17 cellular contexts compared by ENCODE assay signal in the genomic region with DNA sequence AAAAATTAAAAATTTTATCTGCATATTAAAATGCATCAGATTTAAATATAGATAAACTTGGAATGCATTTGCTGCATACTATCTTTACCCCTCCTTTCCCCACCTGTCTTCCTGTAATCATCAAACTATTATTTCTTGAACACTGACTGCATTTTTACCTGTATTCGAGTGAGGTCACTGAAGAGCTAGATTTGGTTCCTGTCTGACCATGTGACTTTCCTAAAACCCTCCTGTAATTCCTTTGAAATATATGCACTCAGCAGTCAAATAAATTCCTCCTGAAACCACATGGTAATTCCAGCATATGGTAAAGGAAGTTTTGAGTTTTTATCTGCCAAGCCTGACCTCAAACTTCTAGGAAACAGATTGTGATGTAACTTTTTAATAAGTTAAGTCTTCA.
DNase-seq lines count a peak whose midpoint lies in the region; ATAC-seq and TF ChIP-seq lines count a peak whose summit lies in the region.
"Had no signal": no experiment of that assay in that cellular context is flagged by ENCODE, and none has a peak within 500 bp of the region (broad histone marks: within the 10 kb centered on the region; RNA-seq: fewer than 3 reads in every experiment).

No MANE protein-coding gene starts in this region.

- H3K4me3 ChIP-seq in mammary epithelial cell (replicated peaks in 1 of 3; ENCODE audit: insufficient read depth in 1 of 3, low read depth in 2 of 3, low read length in 3 of 3) (no peak overlapping the region), body of pancreas (no peak overlapping the region)
- H3K4me3 ChIP-seq: BLaER1 had no signal

- H3K36me3 Mint-ChIP-seq in MCF 10A (ENCODE audit: insufficient read depth, unreplicated experiment) (no peaks in the 10 kb centered on the region), WTC11 (peaks cover 4% of the 10 kb centered on the region; the same call in 1 of the 2 replicates)
- H3K36me3 Mint-ChIP-seq: CD4-positive, CD25-positive, alpha-beta regulatory T cell had no signal

- no peak overlapping the region for H2AFZ ChIP-seq in mammary epithelial cell (ENCODE audit: low read depth, low read length)

- no peaks in the 10 kb centered on the region for H3K27me3 ChIP-seq in mammary epithelial cell (ENCODE audit: insufficient read depth, low read length)
- no peaks in the 10 kb centered on the region for H3K27me3 ChIP-seq in body of pancreas
- H3K27me3 ChIP-seq: BLaER1 had no signal

- BruUV-seq in MCF 10A (replicated peaks; lab: Mats Ljungman, UMichigan) (no TSS peak), mammary epithelial cell (replicated peaks; lab: Mats Ljungman, UMichigan) (no TSS peak)

- TF ChIP-seq CTCF in MCF 10A (IDR thresholded peaks at IDR 0.05; ENCODE audit: unreplicated experiment) (no peak), mammary epithelial cell (conservative IDR thresholded peaks at IDR 0.05 in 1 of 2, IDR thresholded peaks at IDR 0.05 in 1 of 2; ENCODE audit: extremely low read depth in 1 of 2, insufficient read depth in 1 of 2, low read depth in 1 of 2, low read length in 2 of 2) (no peak), WTC11 (IDR thresholded peaks at IDR 0.05) (no peak), GM13977 (IDR thresholded peaks at IDR 0.05; ENCODE audit: extremely low read depth, insufficient read depth, missing control alignments) (no peak), body of pancreas (IDR thresholded peaks at IDR 0.05) (no peak)

- in situ Hi-C loops in mammary epithelial cell (cut with MboI; ENCODE audit: low sequenced_read_pairs in 2 of 2), result no loop called here
- in situ Hi-C loops in GM13977 (cut with MboI; ENCODE audit: low pct_unique_long_range_greater_than_20kb, low sequenced_read_pairs, unreplicated experiment), result no loop called here

- H3K9ac ChIP-seq in mammary epithelial cell (ENCODE audit: insufficient read depth, low read length), result no peak overlapping the region
- H3K9ac ChIP-seq: BLaER1 had no signal

- H3K27ac Mint-ChIP-seq in MCF 10A (ENCODE audit: low read depth, unreplicated experiment), result no peak overlapping the region
- H3K27ac Mint-ChIP-seq in WTC11, result no peak overlapping the region
- H3K27ac Mint-ChIP-seq: CD4-positive, CD25-positive, alpha-beta regulatory T cell had no signal

- DNase-seq in MCF 10A (ENCODE audit: unreplicated experiment), result peak; percentile 3
- DNase-seq in mammary epithelial cell, result no peak
- DNase-seq in MV-4-11 (lab: John Stamatoyannopoulos, UW), result peak; percentile 14
- no peak for DNase-seq in WTC11 (ENCODE audit: low spot score)
- no peak for DNase-seq in GM13977 (ENCODE audit: low spot score)
- DNase-seq in OCI-M2 (lab: John Stamatoyannopoulos, UW; ENCODE audit: unreplicated experiment), result no peak
- DNase-seq in body of pancreas, result no peak
- DNase-seq: AML-193; CD4-positive, CD25-positive, alpha-beta regulatory T cell; DMS53; GF-D8; H7; IMR-90 had no signal

- intact Hi-C loops in MCF 10A (cut with micrococcal nuclease), result no loop called here
- intact Hi-C loops in mammary epithelial cell (cut with micrococcal nuclease), result no loop called here
- intact Hi-C loops in body of pancreas (cut with DNase I), result no loop called here

- no peaks in the 10 kb centered on the region for H4K20me1 ChIP-seq in mammary epithelial cell (ENCODE audit: insufficient read depth, low read length)
- H4K20me1 ChIP-seq: BLaER1 had no signal

- ATAC-seq in WTC11 (no peak), GM21717 (IDR thresholded peaks at IDR 0.05; ENCODE audit: unreplicated experiment) (no peak), body of pancreas (no peak)

- H3K4me1 ChIP-seq in mammary epithelial cell (ENCODE audit: insufficient read depth, low read length) (no peaks in the 10 kb centered on the region), body of pancreas (no peaks in the 10 kb centered on the region)

- dilution Hi-C loops in mammary epithelial cell (cut with HindIII; ENCODE audit: low sequenced_read_pairs), result no loop called here

- peaks cover 27% of the 10 kb centered on the region for H3K9me3 Mint-ChIP-seq in MCF 10A (ENCODE audit: unreplicated experiment)
- peaks cover 14% of the 10 kb centered on the region for H3K9me3 Mint-ChIP-seq in WTC11

- H3K4me2 ChIP-seq in mammary epithelial cell (ENCODE audit: insufficient read depth, low read depth, low read length), result no peak overlapping the region
- H3K4me2 ChIP-seq: BLaER1 had no signal

- H3K4me1 Mint-ChIP-seq in MCF 10A (ENCODE audit: insufficient read depth, unreplicated experiment), result no peaks in the 10 kb centered on the region
- H3K4me1 Mint-ChIP-seq in WTC11, result 0 out of 2 replicates have a peak, but pooled peaks cover 5% of the 10 kb centered on the region
- H3K4me1 Mint-ChIP-seq: CD4-positive, CD25-positive, alpha-beta regulatory T cell had no signal

- H3K9me3 ChIP-seq in mammary epithelial cell (replicated peaks; ENCODE audit: insufficient read depth, low read length) (no peaks in the 10 kb centered on the region), body of pancreas (no peaks in the 10 kb centered on the region)
- H3K9me3 ChIP-seq: BLaER1 had no signal

- H3K79me2 ChIP-seq in mammary epithelial cell (ENCODE audit: insufficient read depth, low read length), result no peaks in the 10 kb centered on the region

- no peak overlapping the region for H3K27ac ChIP-seq in mammary epithelial cell (ENCODE audit: insufficient read depth, low read depth, low read length)
- no peak overlapping the region for H3K27ac ChIP-seq in body of pancreas
- H3K27ac ChIP-seq: 22Rv1, BLaER1, HL-60 had no signal

- 74% methylated on average over 1 of the region's 1 CpG for WGBS in mammary epithelial cell (ENCODE audit: low coverage, missing lambda C conversion rate)
- 24 to 25% methylated on average over 1 of the region's 1 CpG for WGBS in body of pancreas, 2 donors

- POLR2A ChIA-PET in MCF 10A (lab: Yijun Ruan, JAX) (no interaction called here), WTC11 (lab: Charles Lee) (no interaction called here)

- H3K27me3 Mint-ChIP-seq in MCF 10A (ENCODE audit: insufficient read depth, unreplicated experiment) (no peaks in the 10 kb centered on the region), WTC11 (ENCODE audit: low read depth) (no peaks in the 10 kb centered on the region)
- H3K27me3 Mint-ChIP-seq: CD4-positive, CD25-positive, alpha-beta regulatory T cell had no signal

- CTCF ChIA-PET in MCF 10A (lab: Yijun Ruan, JAX), result interaction anchor here (0.6 kb wide), 1 partner anchor 325 kb away, joined by 4 read pairs; no protein-coding TSS in a partner anchor
- CTCF ChIA-PET in mammary epithelial cell (lab: Charles Lee; ENCODE audit: low non-redundant PET), result no interaction called here
- CTCF ChIA-PET in WTC11 (lab: Charles Lee), result interaction anchor here (1.2 kb wide), 1 partner anchor 26 kb away, joined by 6 read pairs; no protein-coding TSS in a partner anchor

- H3K4me3 Mint-ChIP-seq in MCF 10A (ENCODE audit: unreplicated experiment), result no peak overlapping the region
- H3K4me3 Mint-ChIP-seq in WTC11, result no peak overlapping the region
- H3K4me3 Mint-ChIP-seq: CD4-positive, CD25-positive, alpha-beta regulatory T cell had no signal

- H3K36me3 ChIP-seq in mammary epithelial cell (ENCODE audit: insufficient read depth, low read length) (no peaks in the 10 kb centered on the region), body of pancreas (replicated peaks in 1 of 2; ENCODE audit: insufficient read depth in 1 of 2, low read depth in 2 of 2) (no peaks in the 10 kb centered on the region)
- H3K36me3 ChIP-seq: BLaER1 had no signal

- no peak for TF ChIP-seq POLR2A in body of pancreas (IDR thresholded peaks at IDR 0.05)

TF ChIP-seq in WTC11, 78 proteins besides CTCF, POLR2A, EP300 and RAD21:
- TF ChIP-seq SMAD3 (CRISPR knock-in tag; IDR thresholded peaks at IDR 0.05; ENCODE audit: borderline replicate concordance) (no peak), FOXJ3 (CRISPR knock-in tag; IDR thresholded peaks at IDR 0.05; ENCODE audit: borderline replicate concordance) (no peak), ZNF671 (CRISPR knock-in tag; IDR thresholded peaks at IDR 0.05) (no peak), ZNF121 (CRISPR knock-in tag; IDR thresholded peaks at IDR 0.05) (no peak), NFE2L1 (CRISPR knock-in tag; IDR thresholded peaks at IDR 0.05) (no peak), FOXK1 (CRISPR knock-in tag; IDR thresholded peaks at IDR 0.05) (no peak), ZNF416 (CRISPR knock-in tag; IDR thresholded peaks at IDR 0.05) (no peak)
- TF ChIP-seq, protein P1, sequence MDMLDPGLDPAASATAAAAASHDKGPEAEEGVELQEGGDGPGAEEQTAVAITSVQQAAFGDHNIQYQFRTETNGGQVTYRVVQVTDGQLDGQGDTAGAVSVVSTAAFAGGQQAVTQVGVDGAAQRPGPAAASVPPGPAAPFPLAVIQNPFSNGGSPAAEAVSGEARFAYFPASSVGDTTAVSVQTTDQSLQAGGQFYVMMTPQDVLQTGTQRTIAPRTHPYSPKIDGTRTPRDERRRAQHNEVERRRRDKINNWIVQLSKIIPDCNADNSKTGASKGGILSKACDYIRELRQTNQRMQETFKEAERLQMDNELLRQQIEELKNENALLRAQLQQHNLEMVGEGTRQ (CRISPR knock-in tag; IDR thresholded peaks at IDR 0.05), result peak; percentile 52
- TF ChIP-seq, protein P2, sequence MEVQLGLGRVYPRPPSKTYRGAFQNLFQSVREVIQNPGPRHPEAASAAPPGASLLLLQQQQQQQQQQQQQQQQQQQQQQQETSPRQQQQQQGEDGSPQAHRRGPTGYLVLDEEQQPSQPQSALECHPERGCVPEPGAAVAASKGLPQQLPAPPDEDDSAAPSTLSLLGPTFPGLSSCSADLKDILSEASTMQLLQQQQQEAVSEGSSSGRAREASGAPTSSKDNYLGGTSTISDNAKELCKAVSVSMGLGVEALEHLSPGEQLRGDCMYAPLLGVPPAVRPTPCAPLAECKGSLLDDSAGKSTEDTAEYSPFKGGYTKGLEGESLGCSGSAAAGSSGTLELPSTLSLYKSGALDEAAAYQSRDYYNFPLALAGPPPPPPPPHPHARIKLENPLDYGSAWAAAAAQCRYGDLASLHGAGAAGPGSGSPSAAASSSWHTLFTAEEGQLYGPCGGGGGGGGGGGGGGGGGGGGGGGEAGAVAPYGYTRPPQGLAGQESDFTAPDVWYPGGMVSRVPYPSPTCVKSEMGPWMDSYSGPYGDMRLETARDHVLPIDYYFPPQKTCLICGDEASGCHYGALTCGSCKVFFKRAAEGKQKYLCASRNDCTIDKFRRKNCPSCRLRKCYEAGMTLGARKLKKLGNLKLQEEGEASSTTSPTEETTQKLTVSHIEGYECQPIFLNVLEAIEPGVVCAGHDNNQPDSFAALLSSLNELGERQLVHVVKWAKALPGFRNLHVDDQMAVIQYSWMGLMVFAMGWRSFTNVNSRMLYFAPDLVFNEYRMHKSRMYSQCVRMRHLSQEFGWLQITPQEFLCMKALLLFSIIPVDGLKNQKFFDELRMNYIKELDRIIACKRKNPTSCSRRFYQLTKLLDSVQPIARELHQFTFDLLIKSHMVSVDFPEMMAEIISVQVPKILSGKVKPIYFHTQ (CRISPR knock-in tag; IDR thresholded peaks at IDR 0.05), result no peak

Comparison
In these comparisons a context has a peak if more than half of its experiments do, and no peak if none do; other contexts are left out.
1. DNase-seq: peak in MCF 10A (single experiment) and MV-4-11 (single experiment); none in mammary epithelial cell (single experiment), WTC11 (single experiment), GM13977 (single experiment), OCI-M2 (single experiment) and body of pancreas (0 of 4).